ENCODE assay signal across 18 cellular contexts in genomic region chr3:42999212-42999611, GRCh38. TPM values are rescaled to one million over a fixed set of nuclear protein-coding genes. Genes with fewer than 3 reads are reported as not detected.
DNase-seq lines count a peak whose midpoint lies in the region; ATAC-seq, FAIRE-seq and TF ChIP-seq lines count a peak whose summit lies in the region.
"Had no signal": no experiment of that assay in that cellular context is flagged by ENCODE, and none has a peak within 500 bp of the region (broad histone marks: within the 10 kb centered on the region; RNA-seq: fewer than 3 reads in every experiment).

No MANE protein-coding gene starts in this region.

- TF ChIP-seq RAD21 in liver (IDR thresholded peaks at IDR 0.05) (no peak), HepG2 (CRISPR knock-in tag; IDR thresholded peaks at IDR 0.05) (no peak)

- H3K9me3 ChIP-seq in liver (ENCODE audit: control insufficient read depth in 4 of 4, low read length in 3 of 4) (no peaks in the 10 kb centered on the region), HepG2 (ENCODE audit: low read length) (no peaks in the 10 kb centered on the region), testis (no peaks in the 10 kb centered on the region)
- H3K9me3 ChIP-seq: Caco-2, Peyer's patch had no signal

- TF ChIP-seq CTCF in liver (IDR thresholded peaks at IDR 0.05; ENCODE audit: low read depth, low read length, missing input control) = no peak
- TF ChIP-seq CTCF in HepG2 (CRISPR knock-in tag; IDR thresholded peaks at IDR 0.05) = no peak
- no peak for TF ChIP-seq CTCF in osteocyte (IDR thresholded peaks at IDR 0.05)
- no peak for TF ChIP-seq CTCF in testis (IDR thresholded peaks at IDR 0.05)
- no peak for TF ChIP-seq CTCF in CD14-positive monocyte (IDR thresholded peaks at IDR 0.05)

- H3K27me3 Mint-ChIP-seq in osteocyte (ENCODE audit: unreplicated experiment) = no peaks in the 10 kb centered on the region
- peaks cover 0 to 3% (median 2%) of the 10 kb centered on the region in 3 donors for H3K27me3 Mint-ChIP-seq in CD14-positive monocyte (ENCODE audit: low read depth in 3 of 3)

- H2AFZ ChIP-seq in HepG2 (ENCODE audit: low read length) = no peak overlapping the region
- H2AFZ ChIP-seq: GM23248 had no signal

- H3K4me1 Mint-ChIP-seq in osteocyte (ENCODE audit: unreplicated experiment) (no peaks in the 10 kb centered on the region), CD14-positive monocyte (no peaks in the 10 kb centered on the region)

- no peaks in the 10 kb centered on the region for H3K79me2 ChIP-seq in HepG2 (ENCODE audit: insufficient read depth, low read length)

- H3K36me3 Mint-ChIP-seq in osteocyte (ENCODE audit: unreplicated experiment) (no peaks in the 10 kb centered on the region), CD14-positive monocyte (no peaks in the 10 kb centered on the region)

- H3K27ac Mint-ChIP-seq in osteocyte (ENCODE audit: unreplicated experiment) (no peak overlapping the region), CD14-positive monocyte (peak overlapping the region in 1 of 7 donors; percentile 47)

- H3K36me3 ChIP-seq in liver (ENCODE audit: control insufficient read depth in 4 of 4, insufficient read depth in 3 of 4, low read depth in 1 of 4, low read length in 3 of 4) = no peaks in the 10 kb centered on the region
- no peaks in the 10 kb centered on the region for H3K36me3 ChIP-seq in HepG2 (replicated peaks in 1 of 2; ENCODE audit: control insufficient read depth in 1 of 2, insufficient read depth in 2 of 2, low read length in 2 of 2)
- H3K36me3 ChIP-seq in testis (ENCODE audit: low read depth, missing control alignments) = no peaks in the 10 kb centered on the region
- H3K36me3 ChIP-seq: Peyer's patch had no signal

- 49% methylated on average over 3 of the region's 3 CpGs for WGBS in liver
- WGBS in HepG2 (ENCODE audit: low lambda C conversion rate) = 26% methylated on average over 2 of the region's 3 CpGs
- 66 to 80% methylated on average over 3 of the region's 3 CpGs for WGBS in testis, 2 donors

- POLR2A ChIA-PET in HepG2 (lab: Yijun Ruan, JAX) = no interaction called here

- H3K4me2 ChIP-seq in HepG2 (ENCODE audit: low read depth, low read length) = no peak overlapping the region

- TF ChIP-seq POLR2A in HepG2 (IDR thresholded peaks at IDR 0.05; ENCODE audit: insufficient read depth in 1 of 2, low read depth in 2 of 2, low read length in 2 of 2) = no peak
- no peak for TF ChIP-seq POLR2A in testis (IDR thresholded peaks at IDR 0.05)

- H3K27me3 ChIP-seq in liver (ENCODE audit: control insufficient read depth in 4 of 4, insufficient read depth in 4 of 4, low read length in 3 of 4) (no peaks in the 10 kb centered on the region), HepG2 (ENCODE audit: control insufficient read depth in 1 of 2, insufficient read depth in 2 of 2, low read length in 2 of 2) (peaks cover 5 to 18% of the 10 kb centered on the region in 2 experiments; a peak in 4 of 5 replicates), testis (no peaks in the 10 kb centered on the region)
- H3K27me3 ChIP-seq: Peyer's patch had no signal

- TF ChIP-seq EP300 in HepG2 (IDR thresholded peaks at IDR 0.05; ENCODE audit: low read depth in 2 of 2, low read length in 2 of 2) (no peak), HepG2 (CRISPR knock-in tag; IDR thresholded peaks at IDR 0.05; ENCODE audit: borderline replicate concordance) (no peak)

- no peak overlapping the region for H3K4me3 Mint-ChIP-seq in osteocyte (ENCODE audit: unreplicated experiment)
- H3K4me3 Mint-ChIP-seq in CD14-positive monocyte = no peak overlapping the region

- no peaks in the 10 kb centered on the region for H4K20me1 ChIP-seq in HepG2 (ENCODE audit: insufficient read depth, low read length)

- ATAC-seq in HepG2 (no peak), HG03045 (IDR thresholded peaks at IDR 0.05; ENCODE audit: unreplicated experiment) (no peak)
- ATAC-seq: GM12878, HCT116 had no signal

- H3K27ac ChIP-seq in liver (ENCODE audit: low read depth in 1 of 2, low read length in 2 of 2) (peak overlapping the region; percentile 10 to 42), HepG2 (ENCODE audit: extremely low read length, insufficient read depth, low read length) (no peak overlapping the region), testis (peak overlapping the region; percentile 24 to 76)
- H3K27ac ChIP-seq: GM23248 had no signal

- no peak overlapping the region for H3K4me3 ChIP-seq in liver (ENCODE audit: low read depth in 1 of 3, low read length in 3 of 3)
- H3K4me3 ChIP-seq in HepG2 (replicated peaks in 1 of 3; ENCODE audit: insufficient read depth in 1 of 3, low read depth in 2 of 3, low read length in 3 of 3) = no peak overlapping the region
- no peak overlapping the region for H3K4me3 ChIP-seq in testis
- H3K4me3 ChIP-seq: GM12878, GM23248, Peyer's patch had no signal

- no peak for FAIRE-seq in HepG2 (lab: Jason Lieb, UNC)
- FAIRE-seq: GM12878 had no signal

- CTCF ChIA-PET in HepG2 (lab: Yijun Ruan, JAX; ENCODE audit: low intra/inter-chr PET ratio, low total read pairs) = no interaction called here

- in situ Hi-C loops in HepG2 (cut with HindIII; ENCODE audit: extremely low pct_ligation_motif_present, low pct_unique_long_range_greater_than_20kb) = no loop called here

- H3K9ac ChIP-seq in liver (ENCODE audit: low read depth in 1 of 2, low read length in 2 of 2) (no peak overlapping the region), HepG2 (ENCODE audit: insufficient read depth, low read depth, low read length) (no peak overlapping the region)
- H3K9ac ChIP-seq: GM23248 had no signal

- no peak for DNase-seq in HepG2 (ENCODE audit: low spot score)
- peak; percentile 67 for DNase-seq in osteocyte (ENCODE audit: extremely low spot score, unreplicated experiment)
- no peak for DNase-seq in testis
- DNase-seq in NCI-H446 treated with DMSO at 0.1 percent for 48 hours (lab: John Stamatoyannopoulos, UW) = no peak
- DNase-seq in CD14-positive monocyte (ENCODE audit: low spot score) = no peak
- no peak for DNase-seq in NCI-H2107 treated with DMSO at 0.1 percent for 48 hours (lab: John Stamatoyannopoulos, UW; ENCODE audit: unreplicated experiment)
- DNase-seq: Caco-2, GM23248, IMR-90, Kasumi-1, NCI-H1417, NCI-H1930, NCI-H510A treated with DMSO at 0.1 percent for 48 hours, Peyer's patch had no signal

- intact Hi-C loops in HepG2 (cut with micrococcal nuclease; ENCODE audit: unreplicated experiment) (no loop called here), testis (cut with DNase I; ENCODE audit: low total_unique reads) (no loop called here), CD14-positive monocyte (cut with micrococcal nuclease) (no loop called here)

- BruUV-seq in HepG2 (replicated peaks; lab: Mats Ljungman, UMichigan) = no TSS peak

- H3K4me1 ChIP-seq in liver (ENCODE audit: control insufficient read depth in 4 of 4, insufficient read depth in 4 of 4, low read length in 3 of 4) (peaks cover 7 to 67% (median 53%) of the 10 kb centered on the region in 4 donors), HepG2 (ENCODE audit: insufficient read depth, low read length) (peaks cover 15% of the 10 kb centered on the region), testis (peaks cover 48% of the 10 kb centered on the region)
- H3K4me1 ChIP-seq: Caco-2 had no signal

- H3K9me3 Mint-ChIP-seq in osteocyte (ENCODE audit: unreplicated experiment) = no peaks in the 10 kb centered on the region
- no peaks in the 10 kb centered on the region for H3K9me3 Mint-ChIP-seq in CD14-positive monocyte

TF ChIP-seq in liver, 16 proteins besides CTCF, POLR2A, EP300 and RAD21:
- TF ChIP-seq EGR1 (IDR thresholded peaks at IDR 0.05; ENCODE audit: low read depth in 2 of 2) = no peak
- peak in 1 of 2 donors; percentile 3 for TF ChIP-seq HNF4A (conservative IDR thresholded peaks at IDR 0.05)

TF ChIP-seq in HepG2, 621 proteins besides CTCF, POLR2A, EP300 and RAD21 (continues in another document):
- TF ChIP-seq, protein P1, sequence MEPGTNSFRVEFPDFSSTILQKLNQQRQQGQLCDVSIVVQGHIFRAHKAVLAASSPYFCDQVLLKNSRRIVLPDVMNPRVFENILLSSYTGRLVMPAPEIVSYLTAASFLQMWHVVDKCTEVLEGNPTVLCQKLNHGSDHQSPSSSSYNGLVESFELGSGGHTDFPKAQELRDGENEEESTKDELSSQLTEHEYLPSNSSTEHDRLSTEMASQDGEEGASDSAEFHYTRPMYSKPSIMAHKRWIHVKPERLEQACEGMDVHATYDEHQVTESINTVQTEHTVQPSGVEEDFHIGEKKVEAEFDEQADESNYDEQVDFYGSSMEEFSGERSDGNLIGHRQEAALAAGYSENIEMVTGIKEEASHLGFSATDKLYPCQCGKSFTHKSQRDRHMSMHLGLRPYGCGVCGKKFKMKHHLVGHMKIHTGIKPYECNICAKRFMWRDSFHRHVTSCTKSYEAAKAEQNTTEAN (CRISPR knock-in tag; conservative IDR thresholded peaks at IDR 0.05) = no peak
- TF ChIP-seq HNF4G (IDR thresholded peaks at IDR 0.05; ENCODE audit: borderline replicate concordance, low read depth, low read length) (no peak), HNF4G (CRISPR knock-in tag; IDR thresholded peaks at IDR 0.05; ENCODE audit: borderline replicate concordance, low read depth) (no peak)

RNA-seq across cellular contexts. Expression of gene GASK1A, which starts 20.1 kb away (rescaled TPM):
- total RNA-seq in liver (10 to 100 TPM in 1 of 2 donors, under 1 TPM in 1; 0.79 to 22.8 TPM), HepG2 (2016; rRNA removed; fragmentation: Illumina TruSeq; extraction: Trizol) (not detected in 2 replicates), osteocyte (not detected in 2 replicates), testis (10 to 100 TPM; 18.7 to 22.2 TPM)
- polyA plus RNA-seq in liver (1 to 10 TPM; 4.1 to 5.1 TPM), HepG2 (2011; rRNA removed) (not detected in 2 replicates), testis (ENCODE audit: insufficient read depth, low read depth, low replicate concordance) (6.2 TPM), CD14-positive monocyte (not detected)
- not detected in 2 replicates for total RNA-seq in HepG2 (2016; cell fraction: cytosol; rRNA removed; fragmentation: Illumina TruSeq; extraction: Trizol; ENCODE audit: low read depth)
- not detected in 2 replicates for total RNA-seq in HepG2 (2016; cell fraction: insoluble cytoplasmic fraction; rRNA removed; fragmentation: Illumina TruSeq; extraction: Trizol)
- not detected in 2 replicates for total RNA-seq in HepG2 (2016; cell fraction: membrane; rRNA removed; fragmentation: Illumina TruSeq; extraction: Trizol)
- total RNA-seq in HepG2 (2016; cell fraction: nucleus; rRNA removed; fragmentation: Illumina TruSeq; extraction: Trizol) = not detected in 2 replicates
- not detected in 2 replicates for polyA plus RNA-seq in HepG2 (2011; cell fraction: cytosol; rRNA removed)
- not detected in 2 replicates for polyA plus RNA-seq in HepG2 (2011; cell fraction: nucleus; rRNA removed)
- not detected in 2 replicates for polyA plus RNA-seq in HepG2 (2012)
- polyA plus RNA-seq in HepG2 (2016; cell fraction: cytosol; fragmentation: Illumina TruSeq; extraction: Trizol; ENCODE audit: low read depth) = not detected in 2 replicates
- polyA plus RNA-seq in HepG2 (2016; cell fraction: insoluble cytoplasmic fraction; fragmentation: Illumina TruSeq; extraction: Trizol; ENCODE audit: low read depth) = not detected in 2 replicates
- polyA plus RNA-seq in HepG2 (2016; cell fraction: membrane; fragmentation: Illumina TruSeq; extraction: Trizol; ENCODE audit: low read depth) = not detected in 2 replicates
- not detected in 2 replicates for polyA plus RNA-seq in HepG2 (2016; cell fraction: nucleus; fragmentation: Illumina TruSeq; extraction: Trizol; ENCODE audit: insufficient read depth, low read depth)
- polyA minus RNA-seq in HepG2 (2011; rRNA and poly(A)+ RNA removed; ENCODE audit: low replicate concordance) = not detected in 2 replicates
- polyA minus RNA-seq in HepG2 (2011; cell fraction: cytosol; rRNA and poly(A)+ RNA removed) = not detected in 2 replicates
- not detected in 2 replicates for polyA minus RNA-seq in HepG2 (2011; cell fraction: nucleus; rRNA and poly(A)+ RNA removed)
- polyA plus RNA-seq: GM12878 had no signal
